In the genomic region with DNA sequence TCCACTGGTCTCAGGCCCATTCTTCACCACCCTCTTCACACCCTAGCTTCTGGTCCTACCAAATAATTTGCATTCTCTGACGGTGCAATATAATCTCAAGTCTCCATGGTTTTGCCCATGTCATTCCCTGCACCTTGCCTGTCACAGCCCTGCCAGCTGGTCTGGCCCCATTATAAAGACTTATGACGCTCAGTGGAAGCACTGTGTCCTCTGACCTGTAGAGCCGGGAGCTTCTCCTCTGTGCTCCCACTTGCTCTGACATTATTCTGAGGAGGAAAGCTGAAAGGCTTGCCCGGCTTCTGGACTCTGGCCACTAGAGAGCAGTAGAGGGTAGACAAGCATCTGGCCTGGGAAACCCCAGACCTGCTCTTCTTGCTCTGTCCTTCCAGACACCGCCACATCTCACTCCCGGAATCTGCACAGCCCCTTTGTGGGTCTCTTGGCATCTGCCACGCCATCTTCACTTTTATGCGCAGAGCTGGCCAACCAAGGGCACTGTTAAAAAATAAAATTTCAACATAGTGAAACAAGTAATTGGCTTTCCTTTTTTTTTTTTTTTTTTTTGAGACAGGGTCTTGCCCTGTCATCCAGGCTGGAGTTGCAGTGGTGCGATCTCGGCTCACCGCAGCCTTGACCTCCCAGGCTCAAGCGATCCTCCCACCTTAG, we compare ENCODE assay signal across 8 cellular contexts.
DNase-seq lines count a peak whose midpoint lies in the region; ATAC-seq, FAIRE-seq and TF ChIP-seq lines count a peak whose summit lies in the region.

No MANE protein-coding gene starts in this region.

- TF ChIP-seq CTCF in GM12875 (IDR thresholded peaks at IDR 0.05; ENCODE audit: borderline replicate concordance, insufficient read depth, low read depth, low read length), result peak; percentile 89

- no peak overlapping the region for H3K4me3 ChIP-seq in GM12875 (ENCODE audit: low read depth, low read length)

- intact Hi-C loops in posterior cingulate gyrus (cut with DNase I), result loop anchor here (2.0 to 10.0 kb wide), 3 partner anchors 132 to 305 kb away; a partner anchor contains a TSS

- ATAC-seq in HG02623 (IDR thresholded peaks at IDR 0.05; ENCODE audit: unreplicated experiment) (peak; percentile 82), SK-N-SH treated with all-trans-retinoic acid at 6 μM for 48 hours (peak; percentile 99)

- DNase-seq in NCI-H1105 (lab: John Stamatoyannopoulos, UW) (peak; percentile 82), glomerular visceral epithelial cell (ENCODE audit: extremely low spot score) (peak; percentile 91), posterior cingulate gyrus (peak; percentile 64 to 97 (median 84)), urothelium cell line (ENCODE audit: low spot score) (peak; percentile 88)
- peak; percentile 75 for DNase-seq in activated naive CD4-positive, alpha-beta T cell treated with anti-CD3 and anti-CD28 coated beads, Interleukin-2, amount 50 U/mL, for 16 hours

- no peak for FAIRE-seq in urothelium cell line (lab: Jason Lieb, UNC)

TF ChIP-seq in SK-N-SH treated with all-trans-retinoic acid at 6 μM for 48 hours, 23 proteins besides CTCF, POLR2A, EP300 and RAD21:
- TF ChIP-seq GLIS3 (CRISPR knock-in tag; IDR thresholded peaks at IDR 0.05) (no peak), TCF4 (CRISPR knock-in tag; IDR thresholded peaks at IDR 0.05; ENCODE audit: borderline replicate concordance) (no peak), ZNF565 (CRISPR knock-in tag; conservative IDR thresholded peaks at IDR 0.05; ENCODE audit: low read depth) (no peak), ESRRG (CRISPR knock-in tag; IDR thresholded peaks at IDR 0.05) (no peak), OSR1 (CRISPR knock-in tag; IDR thresholded peaks at IDR 0.05) (no peak), TOX (CRISPR knock-in tag; IDR thresholded peaks at IDR 0.05; ENCODE audit: borderline replicate concordance) (no peak), ARNTL (CRISPR knock-in tag; IDR thresholded peaks at IDR 0.05; ENCODE audit: borderline replicate concordance, low read depth) (no peak), BACH2 (CRISPR knock-in tag; IDR thresholded peaks at IDR 0.05; ENCODE audit: borderline replicate concordance) (no peak), ZC3H10 (CRISPR knock-in tag; IDR thresholded peaks at IDR 0.05) (no peak), CSDC2 (CRISPR knock-in tag; IDR thresholded peaks at IDR 0.05) (no peak)
